Comparison of ENCODE assay signal across 9 cellular contexts in the genomic region with DNA sequence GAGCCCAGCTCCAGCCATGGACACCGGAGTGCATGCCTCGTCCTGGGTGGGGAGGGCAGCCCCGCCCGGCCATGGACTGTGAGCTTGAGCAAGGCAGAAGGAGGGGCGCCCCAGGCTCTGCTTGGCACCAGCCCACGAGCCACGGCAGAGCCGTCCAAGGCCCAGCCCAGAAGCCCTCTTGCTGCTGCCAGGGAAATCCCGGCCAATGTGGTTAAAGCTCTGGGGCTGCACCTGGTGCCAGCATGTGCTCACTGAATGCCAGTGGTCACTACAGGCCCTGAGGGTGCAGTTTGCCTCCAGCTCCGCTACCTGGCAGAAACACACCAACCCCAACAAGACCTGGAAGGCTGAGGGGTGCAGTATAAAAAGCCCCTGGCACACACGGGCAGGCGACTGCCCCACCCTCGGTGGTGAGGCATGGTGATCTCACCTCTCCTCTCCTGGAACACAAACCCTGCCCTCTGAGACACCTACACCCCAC. TPM values are rescaled to one million over a fixed set of nuclear protein-coding genes. Genes with fewer than 3 reads are reported as not detected.
A peak's percentile ranks its signal among the peaks of the same experiment; 100 is the strongest.
DNase-seq lines count a peak whose midpoint lies in the region; ATAC-seq, FAIRE-seq and TF ChIP-seq lines count a peak whose summit lies in the region.
"Had no signal": no experiment of that assay in that cellular context is flagged by ENCODE, and none has a peak within 500 bp of the region (broad histone marks: within the 10 kb centered on the region; RNA-seq: fewer than 3 reads in every experiment).

No MANE protein-coding gene starts in this region.

- H3K4me3 ChIP-seq in bronchial epithelial cell (ENCODE audit: low read depth, low read length) (no peak overlapping the region), testis (no peak overlapping the region)

- no peaks in the 10 kb centered on the region for H3K27me3 ChIP-seq in bronchial epithelial cell (ENCODE audit: control insufficient read depth, insufficient read depth, low read length)
- no peaks in the 10 kb centered on the region for H3K27me3 ChIP-seq in testis

- no peak for TF ChIP-seq POLR2A in testis (IDR thresholded peaks at IDR 0.05)

- H3K36me3 ChIP-seq in bronchial epithelial cell (ENCODE audit: control insufficient read depth, insufficient read depth, low read length) (peaks cover 15% of the 10 kb centered on the region), testis (ENCODE audit: low read depth, missing control alignments) (no peaks in the 10 kb centered on the region)

- peaks cover 54% of the 10 kb centered on the region for H3K4me1 ChIP-seq in testis

- WGBS in testis, 2 donors = 27 to 50% methylated on average over 2 to 13 of the region's 13 CpGs

- DNase-seq in HPDE6-E6E7 (ENCODE audit: extremely low spot score) (peak; percentile 86), bronchial epithelial cell (ENCODE audit: low read depth) (peak; percentile 79), kidney tubule cell (ENCODE audit: low spot score) (peak; percentile 87), testis (peak; percentile 76), 8988T (no peak), NCI-H510A (lab: John Stamatoyannopoulos, UW) (no peak)
- DNase-seq: GOT3 had no signal

- H3K9me3 ChIP-seq in testis = no peaks in the 10 kb centered on the region

- FAIRE-seq in bronchial epithelial cell (lab: Jason Lieb, UNC) = no peak

- intact Hi-C loops in testis (cut with DNase I; ENCODE audit: low total_unique reads) = no loop called here

- TF ChIP-seq CTCF in bronchial epithelial cell (IDR thresholded peaks at IDR 0.05; ENCODE audit: insufficient read depth, low read length, severe bottlenecking) (no peak), testis (IDR thresholded peaks at IDR 0.05) (no peak)

- H3K27ac ChIP-seq in testis = no peak overlapping the region

- no peak for ATAC-seq in HG02840 (IDR thresholded peaks at IDR 0.05; ENCODE audit: low FRiP score, unreplicated experiment)
- ATAC-seq in HG03108 (IDR thresholded peaks at IDR 0.05; ENCODE audit: unreplicated experiment) = no peak

RNA-seq across cellular contexts. Expression of a gene that starts 11.8 kb away (rescaled TPM):
- 4.5 and 6.5 TPM in 2 replicates for total RNA-seq in bronchial epithelial cell
- total RNA-seq in testis = 10 to 100 TPM; 44.3 to 64.5 TPM
- 30.2 TPM for polyA plus RNA-seq in testis (ENCODE audit: insufficient read depth, low read depth, low replicate concordance)

RNA-seq across cellular contexts. Expression of a gene that starts 30.7 kb away (rescaled TPM):
- total RNA-seq in bronchial epithelial cell (5.6 and 5.8 TPM in 2 replicates), testis (10 to 100 TPM; 18.9 to 19.0 TPM)
- polyA plus RNA-seq in testis (ENCODE audit: insufficient read depth, low read depth, low replicate concordance) = 29.5 TPM

Comparison
In these comparisons a context has a peak if more than half of its experiments do, and no peak if none do; other contexts are left out.
1. DNase-seq: peak in HPDE6-E6E7 (single experiment), bronchial epithelial cell (single experiment), kidney tubule cell (single experiment) and testis (single experiment); none in 8988T (single experiment) and NCI-H510A (single experiment).